24 cellular contexts compared by ENCODE assay signal in genomic region chr9:104787306-104788015, GRCh38.
"Had no signal": no experiment of that assay in that cellular context is flagged by ENCODE, and none has a peak within 500 bp of the region (broad histone marks: within the 10 kb centered on the region; RNA-seq: fewer than 3 reads in every experiment).

No MANE protein-coding gene starts in this region.

- DNase-seq: activated CD4-positive, alpha-beta T cell treated with anti-CD3 and anti-CD28 coated beads for 4 hours; activated CD4-positive, alpha-beta T cell treated with anti-CD3 and anti-CD28 coated beads, Interleukin-2, amount 50 U/mL, for 48 hours; activated CD4-positive, CD25-positive, alpha-beta regulatory T cell; activated CD8-positive, alpha-beta memory T cell treated with anti-CD3 and anti-CD28 coated beads, Interleukin-2, amount 50 U/mL, for 48 hours; activated naive CD4-positive, alpha-beta T cell treated with Interleukin-2 at 50 U/mL for 16 hours; activated naive CD8-positive, alpha-beta T cell treated with anti-CD3 and anti-CD28 coated beads for 36 hours; activated T-cell treated with anti-CD3 and anti-CD28 coated beads, Interleukin-2, amount 50 U/mL, for 4 hours; anterior cingulate cortex; body of pancreas; effector CD4-positive, alpha-beta T cell; foreskin melanocyte; hippocampal formation; mesenchymal stem cell; mucosa of descending colon; posterior cingulate gyrus; right lobe of liver; stimulated activated CD4-positive, alpha-beta T cell treated with anti-CD3 and anti-CD28 coated beads, Interleukin-1b, Interleukin-23, amount 100 ng/mL, for 48 hours; stomach; upper lobe of left lung had no signal

- H3K9me3 ChIP-seq: body of pancreas, mucosa of descending colon, right lobe of liver, stomach, upper lobe of left lung had no signal

- H3K4me3 ChIP-seq: body of pancreas, mucosa of descending colon, right lobe of liver, skin epidermis, stomach, upper lobe of left lung had no signal

- H3K27ac Mint-ChIP-seq: activated naive CD8-positive, alpha-beta T cell treated with anti-CD3 and anti-CD28 coated beads for 36 hours; dendritic cell treated with granulocyte-macrophage colony-stimulating factor and Interleukin-4, amounts not matched to agents 40 ng/mL and 50 ng/mL, for 4 days; stimulated activated memory B cell treated with anti-CD40 and anti-IgM and Interleukin-4, amounts not matched to agents 10 μg/mL and 1 μg/mL and 100 μg/mL, for 72 hours; T-helper 1 cell treated with Interleukin-12 subunit alpha and Interleukin-12 subunit beta and Interleukin-4 antibody, amounts not matched to agents 30 μg/mL and 1 μg/mL, for 36 hours had no signal

- H3K4me3 Mint-ChIP-seq: activated naive CD8-positive, alpha-beta T cell treated with anti-CD3 and anti-CD28 coated beads for 36 hours; activated T-cell treated with anti-CD3 and anti-CD28 coated beads, Interleukin-2, amount 50 U/mL, for 4 hours; dendritic cell treated with granulocyte-macrophage colony-stimulating factor and Interleukin-4, amounts not matched to agents 40 ng/mL and 50 ng/mL, for 4 days; neural crest cell; stimulated activated memory B cell treated with anti-CD40 and anti-IgM and Interleukin-4, amounts not matched to agents 10 μg/mL and 1 μg/mL and 100 μg/mL, for 72 hours; T-helper 1 cell treated with Interleukin-12 subunit alpha and Interleukin-12 subunit beta and Interleukin-4 antibody, amounts not matched to agents 30 μg/mL and 1 μg/mL, for 36 hours had no signal

- H3K27me3 ChIP-seq: body of pancreas, right lobe of liver, stomach had no signal

- ATAC-seq: activated T-cell treated with anti-CD3 and anti-CD28 coated beads, Interleukin-2, amount 50 U/mL, for 4 hours; body of pancreas; mucosa of descending colon; stimulated activated memory B cell treated with anti-CD40 and anti-IgM and Interleukin-4, amounts not matched to agents 10 μg/mL and 1 μg/mL and 100 μg/mL, for 72 hours had no signal

- H3K4me1 Mint-ChIP-seq: activated naive CD8-positive, alpha-beta T cell treated with anti-CD3 and anti-CD28 coated beads for 36 hours; neural crest cell had no signal

- H3K9me3 Mint-ChIP-seq: activated naive CD8-positive, alpha-beta T cell treated with anti-CD3 and anti-CD28 coated beads for 36 hours; activated T-cell treated with anti-CD3 and anti-CD28 coated beads, Interleukin-2, amount 50 U/mL, for 4 hours; dendritic cell treated with granulocyte-macrophage colony-stimulating factor and Interleukin-4, amounts not matched to agents 40 ng/mL and 50 ng/mL, for 4 days; neural crest cell; stimulated activated memory B cell treated with anti-CD40 and anti-IgM and Interleukin-4, amounts not matched to agents 10 μg/mL and 1 μg/mL and 100 μg/mL, for 72 hours; T-helper 1 cell treated with Interleukin-12 subunit alpha and Interleukin-12 subunit beta and Interleukin-4 antibody, amounts not matched to agents 30 μg/mL and 1 μg/mL, for 36 hours had no signal

- H3K36me3 Mint-ChIP-seq: activated naive CD8-positive, alpha-beta T cell treated with anti-CD3 and anti-CD28 coated beads for 36 hours had no signal

- H3K27me3 Mint-ChIP-seq: activated naive CD8-positive, alpha-beta T cell treated with anti-CD3 and anti-CD28 coated beads for 36 hours; dendritic cell treated with granulocyte-macrophage colony-stimulating factor and Interleukin-4, amounts not matched to agents 40 ng/mL and 50 ng/mL, for 4 days; stimulated activated memory B cell treated with anti-CD40 and anti-IgM and Interleukin-4, amounts not matched to agents 10 μg/mL and 1 μg/mL and 100 μg/mL, for 72 hours had no signal

- H3K4me1 ChIP-seq: body of pancreas, right lobe of liver, stomach had no signal

- H3K27ac ChIP-seq: body of pancreas, right lobe of liver, skin epidermis, stomach, upper lobe of left lung had no signal
